1 cellular context compared by ENCODE assay signal in the genomic region with DNA sequence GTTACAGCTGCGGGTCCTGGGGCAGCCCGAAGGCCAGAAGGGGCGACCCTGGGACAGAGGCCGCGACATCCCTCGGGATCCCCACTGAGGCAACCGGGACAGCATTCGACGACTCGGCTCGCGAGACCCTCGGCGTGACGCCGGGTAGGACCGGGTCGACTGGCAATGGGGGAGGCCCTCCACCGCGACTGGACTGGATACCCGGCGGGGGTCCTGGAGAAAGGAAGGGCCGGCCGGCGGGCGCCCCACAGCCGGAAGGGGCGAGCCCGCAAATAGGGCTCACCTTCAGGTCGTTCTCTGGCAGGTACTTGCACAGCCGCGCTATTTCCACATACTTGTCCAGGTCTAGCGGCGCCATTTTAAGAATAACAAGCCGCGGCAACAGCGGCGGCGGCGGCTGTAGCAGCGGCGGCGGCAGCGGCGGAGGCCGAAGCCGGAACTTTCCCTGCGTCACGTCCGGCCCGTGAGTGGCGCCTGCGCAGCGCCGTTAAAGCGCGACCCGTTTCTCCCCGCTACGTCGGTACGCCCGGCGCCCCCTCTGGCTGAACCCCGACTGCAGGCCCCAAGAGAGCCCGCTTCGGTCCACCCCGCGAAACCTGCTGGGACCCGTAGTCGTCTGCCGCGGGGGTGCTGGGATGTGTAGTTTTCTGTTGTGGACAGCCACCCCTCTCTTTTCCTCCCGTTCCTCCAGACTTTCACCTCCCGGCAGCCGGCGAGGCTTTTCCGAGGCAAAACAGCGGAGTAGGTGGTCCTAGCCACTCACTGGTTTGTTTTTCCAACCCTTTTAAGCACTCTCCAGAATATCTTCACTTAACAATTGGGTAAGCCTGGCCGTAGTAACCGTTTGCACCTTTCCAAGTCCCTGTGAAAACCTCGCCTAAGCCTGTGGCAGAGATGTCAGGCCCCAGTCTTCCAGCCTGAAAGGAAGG.
TF ChIP-seq lines count a peak whose summit lies in the region.

A gene (minus strand): TSS at position 443 of the 929 bp plus-strand sequence. CDS start 85 bp downstream, at position 358.

TF ChIP-seq in HepG2, 621 proteins besides CTCF, POLR2A, EP300 and RAD21 (continued from another document and continues in another):
- TF ChIP-seq FLYWCH1 (CRISPR knock-in tag; IDR thresholded peaks at IDR 0.05) (no peak), JDP2 (CRISPR knock-in tag; IDR thresholded peaks at IDR 0.05; ENCODE audit: borderline replicate concordance) (no peak), BCL6 (CRISPR knock-in tag; IDR thresholded peaks at IDR 0.05) (no peak), ZNF333 (CRISPR knock-in tag; IDR thresholded peaks at IDR 0.05; ENCODE audit: borderline replicate concordance) (no peak), ZSCAN25 (CRISPR knock-in tag; IDR thresholded peaks at IDR 0.05) (no peak), SAFB2 (CRISPR knock-in tag; IDR thresholded peaks at IDR 0.05; ENCODE audit: borderline replicate concordance, low read depth) (no peak), KDM3A (CRISPR knock-in tag; IDR thresholded peaks at IDR 0.05; ENCODE audit: low read depth) (no peak; the same call in none of the 2 replicates), MIER2 (CRISPR knock-in tag; IDR thresholded peaks at IDR 0.05) (peak; percentile 44; the same call in 1 of the 2 replicates), ZNF33B (CRISPR knock-in tag; IDR thresholded peaks at IDR 0.05) (no peak), DNMT3B (CRISPR knock-in tag; conservative IDR thresholded peaks at IDR 0.05) (no peak), ELF3 (CRISPR knock-in tag; IDR thresholded peaks at IDR 0.05) (peak; percentile 79), GZF1 (CRISPR knock-in tag; IDR thresholded peaks at IDR 0.05) (peak; percentile 71; the same call in 1 of the 2 replicates), ZNF83 (CRISPR knock-in tag; IDR thresholded peaks at IDR 0.05; ENCODE audit: borderline replicate concordance) (no peak), ZBTB38 (CRISPR knock-in tag; IDR thresholded peaks at IDR 0.05) (peak; percentile 43; the same call in 1 of the 2 replicates), ZFP41 (CRISPR knock-in tag; IDR thresholded peaks at IDR 0.05; ENCODE audit: borderline replicate concordance) (no peak), ZNF207 (IDR thresholded peaks at IDR 0.05; ENCODE audit: borderline replicate concordance) (no peak), KDM6A (CRISPR knock-in tag; IDR thresholded peaks at IDR 0.05; ENCODE audit: low read depth) (no peak), KDM1A (CRISPR knock-in tag; IDR thresholded peaks at IDR 0.05) (peak; percentile 49; the same call in 1 of the 2 replicates), ELF4 (CRISPR knock-in tag; IDR thresholded peaks at IDR 0.05; ENCODE audit: borderline replicate concordance) (no peak), GTF3A (CRISPR knock-in tag; conservative IDR thresholded peaks at IDR 0.05) (no peak; the same call in 1 of the 2 replicates), ZNF674 (CRISPR knock-in tag; IDR thresholded peaks at IDR 0.05; ENCODE audit: low read depth) (no peak), PRMT3 (CRISPR knock-in tag; IDR thresholded peaks at IDR 0.05; ENCODE audit: borderline replicate concordance, low read depth) (peak; percentile 75; the same call in 1 of the 2 replicates), TBX2 (CRISPR knock-in tag; IDR thresholded peaks at IDR 0.05; ENCODE audit: borderline replicate concordance) (peak; percentile 77; the same call in 1 of the 2 replicates), HMGA1 (CRISPR knock-in tag; conservative IDR thresholded peaks at IDR 0.05) (no peak), YEATS2 (CRISPR knock-in tag; IDR thresholded peaks at IDR 0.05; ENCODE audit: borderline replicate concordance) (peak; percentile 94), MTF2 (CRISPR knock-in tag; IDR thresholded peaks at IDR 0.05; ENCODE audit: borderline replicate concordance) (no peak), TCF7L2 (IDR thresholded peaks at IDR 0.05; ENCODE audit: low read depth, low read length) (no peak), KAT8 (CRISPR knock-in tag; IDR thresholded peaks at IDR 0.05) (peak; percentile 92), AGO1 (IDR thresholded peaks at IDR 0.05; ENCODE audit: low read depth, low read length, poor library complexity, severe bottlenecking) (no peak), ZNF367 (CRISPR knock-in tag; IDR thresholded peaks at IDR 0.05; ENCODE audit: borderline replicate concordance) (no peak)
- TF ChIP-seq, protein P1, sequence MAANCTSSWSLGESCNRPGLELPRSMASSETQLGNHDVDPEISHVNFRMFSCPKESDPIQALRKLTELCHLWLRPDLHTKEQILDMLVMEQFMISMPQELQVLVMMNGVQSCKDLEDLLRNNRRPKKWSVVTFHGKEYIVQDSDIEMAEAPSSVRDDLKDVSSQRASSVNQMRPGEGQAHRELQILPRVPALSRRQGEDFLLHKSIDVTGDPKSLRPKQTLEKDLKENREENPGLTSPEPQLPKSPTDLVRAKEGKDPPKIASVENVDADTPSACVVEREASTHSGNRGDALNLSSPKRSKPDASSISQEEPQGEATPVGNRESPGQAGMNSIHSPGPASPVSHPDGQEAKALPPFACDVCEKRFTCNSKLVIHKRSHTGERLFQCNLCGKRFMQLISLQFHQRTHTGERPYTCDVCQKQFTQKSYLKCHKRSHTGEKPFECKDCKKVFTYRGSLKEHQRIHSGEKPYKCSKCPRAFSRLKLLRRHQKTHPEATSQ (CRISPR knock-in tag; IDR thresholded peaks at IDR 0.05; ENCODE audit: borderline replicate concordance): peak; percentile 58; the same call in 1 of the 2 replicates
- TF ChIP-seq, protein P2, sequence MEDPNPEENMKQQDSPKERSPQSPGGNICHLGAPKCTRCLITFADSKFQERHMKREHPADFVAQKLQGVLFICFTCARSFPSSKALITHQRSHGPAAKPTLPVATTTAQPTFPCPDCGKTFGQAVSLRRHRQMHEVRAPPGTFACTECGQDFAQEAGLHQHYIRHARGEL (CRISPR knock-in tag; IDR thresholded peaks at IDR 0.05): no peak
- TF ChIP-seq, protein P3, sequence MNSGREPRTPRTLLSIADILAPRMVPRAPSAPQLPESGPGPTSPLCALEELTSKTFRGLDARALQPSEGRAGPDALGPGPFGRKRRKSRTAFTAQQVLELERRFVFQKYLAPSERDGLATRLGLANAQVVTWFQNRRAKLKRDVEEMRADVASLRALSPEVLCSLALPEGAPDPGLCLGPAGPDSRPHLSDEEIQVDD (CRISPR knock-in tag; IDR thresholded peaks at IDR 0.05; ENCODE audit: borderline replicate concordance): no peak
- TF ChIP-seq, protein P4, sequence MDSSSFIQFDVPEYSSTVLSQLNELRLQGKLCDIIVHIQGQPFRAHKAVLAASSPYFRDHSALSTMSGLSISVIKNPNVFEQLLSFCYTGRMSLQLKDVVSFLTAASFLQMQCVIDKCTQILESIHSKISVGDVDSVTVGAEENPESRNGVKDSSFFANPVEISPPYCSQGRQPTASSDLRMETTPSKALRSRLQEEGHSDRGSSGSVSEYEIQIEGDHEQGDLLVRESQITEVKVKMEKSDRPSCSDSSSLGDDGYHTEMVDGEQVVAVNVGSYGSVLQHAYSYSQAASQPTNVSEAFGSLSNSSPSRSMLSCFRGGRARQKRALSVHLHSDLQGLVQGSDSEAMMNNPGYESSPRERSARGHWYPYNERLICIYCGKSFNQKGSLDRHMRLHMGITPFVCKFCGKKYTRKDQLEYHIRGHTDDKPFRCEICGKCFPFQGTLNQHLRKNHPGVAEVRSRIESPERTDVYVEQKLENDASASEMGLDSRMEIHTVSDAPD (CRISPR knock-in tag; IDR thresholded peaks at IDR 0.05): no peak
- TF ChIP-seq, protein P5, sequence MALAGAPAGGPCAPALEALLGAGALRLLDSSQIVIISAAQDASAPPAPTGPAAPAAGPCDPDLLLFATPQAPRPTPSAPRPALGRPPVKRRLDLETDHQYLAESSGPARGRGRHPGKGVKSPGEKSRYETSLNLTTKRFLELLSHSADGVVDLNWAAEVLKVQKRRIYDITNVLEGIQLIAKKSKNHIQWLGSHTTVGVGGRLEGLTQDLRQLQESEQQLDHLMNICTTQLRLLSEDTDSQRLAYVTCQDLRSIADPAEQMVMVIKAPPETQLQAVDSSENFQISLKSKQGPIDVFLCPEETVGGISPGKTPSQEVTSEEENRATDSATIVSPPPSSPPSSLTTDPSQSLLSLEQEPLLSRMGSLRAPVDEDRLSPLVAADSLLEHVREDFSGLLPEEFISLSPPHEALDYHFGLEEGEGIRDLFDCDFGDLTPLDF (CRISPR knock-in tag; IDR thresholded peaks at IDR 0.05): no peak; the same call in 1 of the 2 replicates
- TF ChIP-seq, protein P6, sequence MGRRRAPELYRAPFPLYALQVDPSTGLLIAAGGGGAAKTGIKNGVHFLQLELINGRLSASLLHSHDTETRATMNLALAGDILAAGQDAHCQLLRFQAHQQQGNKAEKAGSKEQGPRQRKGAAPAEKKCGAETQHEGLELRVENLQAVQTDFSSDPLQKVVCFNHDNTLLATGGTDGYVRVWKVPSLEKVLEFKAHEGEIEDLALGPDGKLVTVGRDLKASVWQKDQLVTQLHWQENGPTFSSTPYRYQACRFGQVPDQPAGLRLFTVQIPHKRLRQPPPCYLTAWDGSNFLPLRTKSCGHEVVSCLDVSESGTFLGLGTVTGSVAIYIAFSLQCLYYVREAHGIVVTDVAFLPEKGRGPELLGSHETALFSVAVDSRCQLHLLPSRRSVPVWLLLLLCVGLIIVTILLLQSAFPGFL (CRISPR knock-in tag; IDR thresholded peaks at IDR 0.05): no peak
- TF ChIP-seq, protein P7, sequence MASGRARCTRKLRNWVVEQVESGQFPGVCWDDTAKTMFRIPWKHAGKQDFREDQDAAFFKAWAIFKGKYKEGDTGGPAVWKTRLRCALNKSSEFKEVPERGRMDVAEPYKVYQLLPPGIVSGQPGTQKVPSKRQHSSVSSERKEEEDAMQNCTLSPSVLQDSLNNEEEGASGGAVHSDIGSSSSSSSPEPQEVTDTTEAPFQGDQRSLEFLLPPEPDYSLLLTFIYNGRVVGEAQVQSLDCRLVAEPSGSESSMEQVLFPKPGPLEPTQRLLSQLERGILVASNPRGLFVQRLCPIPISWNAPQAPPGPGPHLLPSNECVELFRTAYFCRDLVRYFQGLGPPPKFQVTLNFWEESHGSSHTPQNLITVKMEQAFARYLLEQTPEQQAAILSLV (CRISPR knock-in tag; IDR thresholded peaks at IDR 0.05; ENCODE audit: borderline replicate concordance): no peak
- TF ChIP-seq, protein P8, sequence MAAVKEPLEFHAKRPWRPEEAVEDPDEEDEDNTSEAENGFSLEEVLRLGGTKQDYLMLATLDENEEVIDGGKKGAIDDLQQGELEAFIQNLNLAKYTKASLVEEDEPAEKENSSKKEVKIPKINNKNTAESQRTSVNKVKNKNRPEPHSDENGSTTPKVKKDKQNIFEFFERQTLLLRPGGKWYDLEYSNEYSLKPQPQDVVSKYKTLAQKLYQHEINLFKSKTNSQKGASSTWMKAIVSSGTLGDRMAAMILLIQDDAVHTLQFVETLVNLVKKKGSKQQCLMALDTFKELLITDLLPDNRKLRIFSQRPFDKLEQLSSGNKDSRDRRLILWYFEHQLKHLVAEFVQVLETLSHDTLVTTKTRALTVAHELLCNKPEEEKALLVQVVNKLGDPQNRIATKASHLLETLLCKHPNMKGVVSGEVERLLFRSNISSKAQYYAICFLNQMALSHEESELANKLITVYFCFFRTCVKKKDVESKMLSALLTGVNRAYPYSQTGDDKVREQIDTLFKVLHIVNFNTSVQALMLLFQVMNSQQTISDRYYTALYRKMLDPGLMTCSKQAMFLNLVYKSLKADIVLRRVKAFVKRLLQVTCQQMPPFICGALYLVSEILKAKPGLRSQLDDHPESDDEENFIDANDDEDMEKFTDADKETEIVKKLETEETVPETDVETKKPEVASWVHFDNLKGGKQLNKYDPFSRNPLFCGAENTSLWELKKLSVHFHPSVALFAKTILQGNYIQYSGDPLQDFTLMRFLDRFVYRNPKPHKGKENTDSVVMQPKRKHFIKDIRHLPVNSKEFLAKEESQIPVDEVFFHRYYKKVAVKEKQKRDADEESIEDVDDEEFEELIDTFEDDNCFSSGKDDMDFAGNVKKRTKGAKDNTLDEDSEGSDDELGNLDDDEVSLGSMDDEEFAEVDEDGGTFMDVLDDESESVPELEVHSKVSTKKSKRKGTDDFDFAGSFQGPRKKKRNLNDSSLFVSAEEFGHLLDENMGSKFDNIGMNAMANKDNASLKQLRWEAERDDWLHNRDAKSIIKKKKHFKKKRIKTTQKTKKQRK (IDR thresholded peaks at IDR 0.05; ENCODE audit: low read length): no peak
- TF ChIP-seq, protein P9, sequence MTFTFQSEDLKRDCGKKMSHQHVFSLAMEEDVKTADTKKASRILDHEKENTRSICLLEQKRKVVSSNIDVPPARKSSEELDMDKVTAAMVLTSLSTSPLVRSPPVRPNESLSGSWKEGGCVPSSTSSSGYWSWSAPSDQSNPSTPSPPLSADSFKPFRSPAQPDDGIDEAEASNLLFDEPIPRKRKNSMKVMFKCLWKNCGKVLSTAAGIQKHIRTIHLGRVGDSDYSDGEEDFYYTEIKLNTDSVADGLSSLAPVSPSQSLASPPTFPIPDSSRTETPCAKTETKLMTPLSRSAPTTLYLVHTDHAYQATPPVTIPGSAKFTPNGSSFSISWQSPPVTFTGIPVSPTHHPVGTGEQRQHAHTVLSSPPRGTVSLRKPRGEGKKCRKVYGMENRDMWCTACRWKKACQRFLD (CRISPR knock-in tag; IDR thresholded peaks at IDR 0.05; ENCODE audit: borderline replicate concordance): peak; percentile 67; the same call in 1 of the 2 replicates
- TF ChIP-seq, protein P10, sequence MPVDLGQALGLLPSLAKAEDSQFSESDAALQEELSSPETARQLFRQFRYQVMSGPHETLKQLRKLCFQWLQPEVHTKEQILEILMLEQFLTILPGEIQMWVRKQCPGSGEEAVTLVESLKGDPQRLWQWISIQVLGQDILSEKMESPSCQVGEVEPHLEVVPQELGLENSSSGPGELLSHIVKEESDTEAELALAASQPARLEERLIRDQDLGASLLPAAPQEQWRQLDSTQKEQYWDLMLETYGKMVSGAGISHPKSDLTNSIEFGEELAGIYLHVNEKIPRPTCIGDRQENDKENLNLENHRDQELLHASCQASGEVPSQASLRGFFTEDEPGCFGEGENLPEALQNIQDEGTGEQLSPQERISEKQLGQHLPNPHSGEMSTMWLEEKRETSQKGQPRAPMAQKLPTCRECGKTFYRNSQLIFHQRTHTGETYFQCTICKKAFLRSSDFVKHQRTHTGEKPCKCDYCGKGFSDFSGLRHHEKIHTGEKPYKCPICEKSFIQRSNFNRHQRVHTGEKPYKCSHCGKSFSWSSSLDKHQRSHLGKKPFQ (CRISPR knock-in tag; IDR thresholded peaks at IDR 0.05; ENCODE audit: insufficient replicate concordance): no peak
- TF ChIP-seq, protein P11, sequence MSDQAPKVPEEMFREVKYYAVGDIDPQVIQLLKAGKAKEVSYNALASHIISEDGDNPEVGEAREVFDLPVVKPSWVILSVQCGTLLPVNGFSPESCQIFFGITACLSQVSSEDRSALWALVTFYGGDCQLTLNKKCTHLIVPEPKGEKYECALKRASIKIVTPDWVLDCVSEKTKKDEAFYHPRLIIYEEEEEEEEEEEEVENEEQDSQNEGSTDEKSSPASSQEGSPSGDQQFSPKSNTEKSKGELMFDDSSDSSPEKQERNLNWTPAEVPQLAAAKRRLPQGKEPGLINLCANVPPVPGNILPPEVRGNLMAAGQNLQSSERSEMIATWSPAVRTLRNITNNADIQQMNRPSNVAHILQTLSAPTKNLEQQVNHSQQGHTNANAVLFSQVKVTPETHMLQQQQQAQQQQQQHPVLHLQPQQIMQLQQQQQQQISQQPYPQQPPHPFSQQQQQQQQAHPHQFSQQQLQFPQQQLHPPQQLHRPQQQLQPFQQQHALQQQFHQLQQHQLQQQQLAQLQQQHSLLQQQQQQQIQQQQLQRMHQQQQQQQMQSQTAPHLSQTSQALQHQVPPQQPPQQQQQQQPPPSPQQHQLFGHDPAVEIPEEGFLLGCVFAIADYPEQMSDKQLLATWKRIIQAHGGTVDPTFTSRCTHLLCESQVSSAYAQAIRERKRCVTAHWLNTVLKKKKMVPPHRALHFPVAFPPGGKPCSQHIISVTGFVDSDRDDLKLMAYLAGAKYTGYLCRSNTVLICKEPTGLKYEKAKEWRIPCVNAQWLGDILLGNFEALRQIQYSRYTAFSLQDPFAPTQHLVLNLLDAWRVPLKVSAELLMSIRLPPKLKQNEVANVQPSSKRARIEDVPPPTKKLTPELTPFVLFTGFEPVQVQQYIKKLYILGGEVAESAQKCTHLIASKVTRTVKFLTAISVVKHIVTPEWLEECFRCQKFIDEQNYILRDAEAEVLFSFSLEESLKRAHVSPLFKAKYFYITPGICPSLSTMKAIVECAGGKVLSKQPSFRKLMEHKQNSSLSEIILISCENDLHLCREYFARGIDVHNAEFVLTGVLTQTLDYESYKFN (CRISPR knock-in tag; conservative IDR thresholded peaks at IDR 0.05): peak; percentile 52
